8 cellular contexts compared by ENCODE assay signal in the genomic region with DNA sequence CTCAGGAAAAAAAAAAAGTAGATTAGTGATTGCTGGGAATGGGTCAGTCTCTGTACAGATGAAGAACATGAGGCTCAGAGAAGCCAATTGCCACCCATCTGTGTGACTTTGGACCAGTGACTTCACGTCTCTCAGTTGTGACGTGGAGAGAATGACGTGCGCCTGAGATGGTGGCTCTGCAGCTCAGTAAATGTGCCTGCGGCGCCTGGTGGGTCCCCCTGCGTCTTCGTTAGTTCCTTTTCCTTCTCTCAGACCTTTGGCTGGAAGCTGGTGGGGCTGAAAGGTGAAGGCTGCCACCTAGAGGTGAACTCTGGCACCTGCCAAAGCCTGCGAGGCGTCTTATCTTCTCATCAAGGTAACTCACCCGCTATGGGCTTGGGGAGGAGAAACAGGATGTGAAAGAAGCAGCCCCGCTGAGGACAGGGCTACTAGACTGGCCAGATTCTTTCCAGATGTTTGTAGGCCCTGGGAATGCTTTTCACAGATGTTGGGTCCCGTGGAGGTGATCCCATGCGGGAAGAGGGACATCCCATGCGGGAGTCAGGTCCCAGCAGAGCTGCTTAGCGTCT.
DNase-seq lines count a peak whose midpoint lies in the region; ATAC-seq, FAIRE-seq and TF ChIP-seq lines count a peak whose summit lies in the region.

No MANE protein-coding gene starts in this region.

- no peak overlapping the region for H3K4me3 ChIP-seq in astrocyte of the spinal cord (ENCODE audit: low read depth, low read length)

- in situ Hi-C loops in astrocyte of the spinal cord (cut with HindIII; ENCODE audit: low sequenced_read_pairs), result no loop called here

- peak; percentile 66 for ATAC-seq in GM18861 (IDR thresholded peaks at IDR 0.05; ENCODE audit: unreplicated experiment)
- peak; percentile 71 for ATAC-seq in HG03103 (IDR thresholded peaks at IDR 0.05; ENCODE audit: low read depth, unreplicated experiment)

- DNase-seq in NCI-H2171 treated with DMSO at 0.1 percent for 48 hours (lab: John Stamatoyannopoulos, UW) (peak; percentile 96), astrocyte of the spinal cord (ENCODE audit: low read depth, low spot score) (peak; percentile 91), iPS-NIHi11 (ENCODE audit: low spot score) (peak; percentile 90)
- peak; percentile 82 to 90 for DNase-seq in stimulated activated CD4-positive, alpha-beta T cell treated with anti-CD3 and anti-CD28 coated beads, Interleukin-12 subunit alpha, Interleukin-12 subunit beta, amount 100 ng/mL, for 24 hours (ENCODE audit: low read depth in 2 of 2)

- FAIRE-seq in A204.1 (lab: Jason Lieb, UNC) (peak; percentile 48), TTC549 (lab: Jason Lieb, UNC) (peak; percentile 9)

- TF ChIP-seq CTCF in astrocyte of the spinal cord (IDR thresholded peaks at IDR 0.05; ENCODE audit: low read depth, low read length), result peak; percentile 98
